8 cellular contexts compared by ENCODE assay signal in genomic region chr3:71304261-71304646, GRCh38.
A peak's percentile ranks its signal among the peaks of the same experiment; 100 is the strongest.
DNase-seq lines count a peak whose midpoint lies in the region; ATAC-seq and TF ChIP-seq lines count a peak whose summit lies in the region.

No MANE protein-coding gene starts in this region.

- CTCF ChIA-PET in activated B cell treated with CpG ODN at 0.5 μM for 24 hours (lab: Charles Lee), result interaction anchor here (0.7 to 1.7 kb wide), 7 partner anchors 152 to 773 kb away, joined by 3 to 8 read pairs (median 4); no protein-coding TSS in a partner anchor

- peak overlapping the region; percentile 44 for H3K4me3 ChIP-seq in iPS-11a (ENCODE audit: low read depth, low read length)
- H3K4me3 ChIP-seq in skeletal muscle satellite cell (ENCODE audit: low read length), result no peak overlapping the region

- H3K4me1 ChIP-seq in skeletal muscle satellite cell (ENCODE audit: control insufficient read depth, insufficient read depth, low read length), result peaks cover 25% of the 10 kb centered on the region

- peaks cover 85% of the 10 kb centered on the region for H3K4me1 Mint-ChIP-seq in T-helper 2 cell treated with Interferon-gamma antibody and Interleukin-4, amounts not matched to agents 5 μg/mL and 100 μg/mL, for 36 hours (ENCODE audit: low read depth)
- peaks cover 79% of the 10 kb centered on the region for H3K4me1 Mint-ChIP-seq in activated B cell treated with CpG ODN at 0.5 μM for 24 hours

- no peaks in the 10 kb centered on the region for H3K36me3 ChIP-seq in skeletal muscle satellite cell (ENCODE audit: insufficient read depth, low read length)

- peaks cover 9% of the 10 kb centered on the region for H3K36me3 Mint-ChIP-seq in T-helper 2 cell treated with Interferon-gamma antibody and Interleukin-4, amounts not matched to agents 5 μg/mL and 100 μg/mL, for 36 hours (ENCODE audit: low read depth)
- H3K36me3 Mint-ChIP-seq in activated B cell treated with CpG ODN at 0.5 μM for 24 hours (ENCODE audit: low read depth), result peaks cover 22% of the 10 kb centered on the region

- H3K4me3 Mint-ChIP-seq in T-helper 2 cell treated with Interferon-gamma antibody and Interleukin-4, amounts not matched to agents 5 μg/mL and 100 μg/mL, for 36 hours, result peak overlapping the region; percentile 90
- peak overlapping the region; percentile 92 for H3K4me3 Mint-ChIP-seq in activated B cell treated with CpG ODN at 0.5 μM for 24 hours

- intact Hi-C loops in activated B cell treated with CpG ODN at 0.5 μM for 24 hours (cut with micrococcal nuclease), result loop anchor here (1.0 to 5.0 kb wide), 9 partner anchors 53 to 1242 kb away; no protein-coding TSS in a partner anchor

- H3K9ac ChIP-seq in skeletal muscle satellite cell (ENCODE audit: low read depth, low read length), result peak overlapping the region; percentile 52

- H3K9me3 ChIP-seq in skeletal muscle satellite cell (replicated peaks; ENCODE audit: low read length), result no peaks in the 10 kb centered on the region

- no peak overlapping the region for H3K4me2 ChIP-seq in skeletal muscle satellite cell (ENCODE audit: low read length)

- ATAC-seq in activated B cell treated with CpG ODN at 0.5 μM for 24 hours (ENCODE audit: low read depth), result no peak

- H3K27me3 Mint-ChIP-seq in T-helper 2 cell treated with Interferon-gamma antibody and Interleukin-4, amounts not matched to agents 5 μg/mL and 100 μg/mL, for 36 hours (ENCODE audit: low read depth), result peaks cover 2% of the 10 kb centered on the region
- no peaks in the 10 kb centered on the region for H3K27me3 Mint-ChIP-seq in activated B cell treated with CpG ODN at 0.5 μM for 24 hours

- peak overlapping the region; percentile 86 for H3K27ac Mint-ChIP-seq in T-helper 2 cell treated with Interferon-gamma antibody and Interleukin-4, amounts not matched to agents 5 μg/mL and 100 μg/mL, for 36 hours
- peak overlapping the region; percentile 94 for H3K27ac Mint-ChIP-seq in activated B cell treated with CpG ODN at 0.5 μM for 24 hours

- TF ChIP-seq CTCF in activated B cell treated with CpG ODN at 0.5 μM for 24 hours (IDR thresholded peaks at IDR 0.05), result no peak

- no peaks in the 10 kb centered on the region for H3K9me3 Mint-ChIP-seq in T-helper 2 cell treated with Interferon-gamma antibody and Interleukin-4, amounts not matched to agents 5 μg/mL and 100 μg/mL, for 36 hours
- H3K9me3 Mint-ChIP-seq in activated B cell treated with CpG ODN at 0.5 μM for 24 hours, result no peaks in the 10 kb centered on the region

- POLR2A ChIA-PET in activated B cell treated with CpG ODN at 0.5 μM for 24 hours (lab: Charles Lee), result interaction anchor here (1.2 to 8.0 kb wide), 10 partner anchors 9 to 278 kb away, joined by 3 to 69 read pairs (median 12); partner anchors contain the start of gene FOXP1

- no peaks in the 10 kb centered on the region for H3K27me3 ChIP-seq in skeletal muscle satellite cell (ENCODE audit: control insufficient read depth, insufficient read depth, low read length)

- DNase-seq in T-helper 2 cell treated with Interferon-gamma antibody and Interleukin-4, amounts not matched to agents 5 μg/mL and 100 μg/mL, for 36 hours (ENCODE audit: low spot score), result no peak
- DNase-seq in T-helper 2 cell (no peak), activated B cell treated with CpG ODN at 0.5 μM for 24 hours (no peak), NCI-H2081 (lab: John Stamatoyannopoulos, UW) (no peak), cerebellar cortex (ENCODE audit: low spot score) (no peak)
- no peak for DNase-seq in stimulated activated CD4-positive, alpha-beta T cell treated with anti-CD3 and anti-CD28 coated beads, Interleukin-15, amount 100 ng/mL, for 24 hours
